In the genomic region with DNA sequence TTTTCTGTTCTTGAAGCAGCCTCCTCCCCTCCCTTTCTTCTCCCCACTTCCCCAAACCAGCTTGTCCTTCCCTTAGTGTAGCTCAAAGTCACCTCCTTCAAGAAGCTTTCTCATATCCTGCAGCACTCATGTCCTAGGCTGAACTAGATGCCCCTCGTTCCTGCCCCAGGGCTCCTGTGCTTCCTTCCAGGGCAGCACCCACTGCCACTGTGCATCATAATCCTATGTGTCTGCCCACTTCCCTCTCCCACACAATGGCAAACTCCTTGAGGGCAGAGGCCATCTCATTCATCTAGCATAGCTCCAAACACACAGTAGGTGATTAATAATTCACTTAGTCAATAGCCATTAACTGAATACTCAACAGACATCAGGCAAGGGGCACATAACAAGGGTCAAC, we compare ENCODE assay signal across 4 cellular contexts.
"Had no signal": no experiment of that assay in that cellular context is flagged by ENCODE, and none has a peak within 500 bp of the region (broad histone marks: within the 10 kb centered on the region; RNA-seq: fewer than 3 reads in every experiment).

No MANE protein-coding gene starts in this region.

- H3K9me3 ChIP-seq: HAP-1 had no signal

- ATAC-seq: GM23338, HCT116 had no signal

- H3K36me3 ChIP-seq: HAP-1 had no signal

- H3K9ac ChIP-seq: GM23248 had no signal

- H2AFZ ChIP-seq: GM23248, GM23338 had no signal

- H3K27ac ChIP-seq: GM23248 had no signal

- H3K4me1 ChIP-seq: HAP-1 had no signal

- H3K4me3 ChIP-seq: GM23248, GM23338, HAP-1 had no signal

- H3K4me2 ChIP-seq: GM23338 had no signal
